ENCODE assay signal across 20 cellular contexts in genomic region chr5:11797132-11797531, GRCh38.
DNase-seq lines count a peak whose midpoint lies in the region; ATAC-seq and TF ChIP-seq lines count a peak whose summit lies in the region.
"Had no signal": no experiment of that assay in that cellular context is flagged by ENCODE, and none has a peak within 500 bp of the region (broad histone marks: within the 10 kb centered on the region; RNA-seq: fewer than 3 reads in every experiment).

No MANE protein-coding gene starts in this region.

- H3K36me3 Mint-ChIP-seq in mesothelial cell of epicardium = no peaks in the 10 kb centered on the region
- no peaks in the 10 kb centered on the region for H3K36me3 Mint-ChIP-seq in stimulated activated effector memory CD8-positive, alpha-beta T cell treated with anti-CD3 and anti-CD28 coated beads, Interleukin-12 subunit alpha, Interleukin-12 subunit beta, amount 100 ng/mL, for 72 hours
- no peaks in the 10 kb centered on the region for H3K36me3 Mint-ChIP-seq in activated T-helper 1 cell treated with anti-CD3 and anti-CD28 coated beads, Interleukin-12 subunit alpha, Interleukin-12 subunit beta, Interleukin-2, Interleukin-4 antibody, amounts not matched to agents 30 ng/mL and 10 ng/mL and 1 ng/mL, durations not matched to agents 14 hours and 24 hours and 36 hours (ENCODE audit: low read depth)

- H3K36me3 ChIP-seq in PC-3 (ENCODE audit: low read depth, low read length) = no peaks in the 10 kb centered on the region
- H3K36me3 ChIP-seq: BLaER1, right lobe of liver had no signal

- H3K9me3 Mint-ChIP-seq in mesothelial cell of epicardium = no peaks in the 10 kb centered on the region
- H3K9me3 Mint-ChIP-seq in stimulated activated effector memory CD8-positive, alpha-beta T cell treated with anti-CD3 and anti-CD28 coated beads, Interleukin-12 subunit alpha, Interleukin-12 subunit beta, amount 100 ng/mL, for 72 hours = peaks cover 8% of the 10 kb centered on the region
- H3K9me3 Mint-ChIP-seq in activated T-helper 1 cell treated with anti-CD3 and anti-CD28 coated beads, Interleukin-12 subunit alpha, Interleukin-12 subunit beta, Interleukin-2, Interleukin-4 antibody, amounts not matched to agents 30 ng/mL and 10 ng/mL and 1 ng/mL, durations not matched to agents 14 hours and 24 hours and 36 hours = no peaks in the 10 kb centered on the region
- H3K9me3 Mint-ChIP-seq: dendritic cell treated with granulocyte-macrophage colony-stimulating factor and Interleukin-4, amounts not matched to agents 40 ng/mL and 50 ng/mL, for 4 days; neural crest cell; T-helper 1 cell treated with Interleukin-12 subunit alpha and Interleukin-12 subunit beta and Interleukin-4 antibody, amounts not matched to agents 30 μg/mL and 1 μg/mL, for 36 hours had no signal

- H3K9me2 ChIP-seq in PC-3 (replicated peaks; ENCODE audit: low read length) = no peaks in the 10 kb centered on the region

- no peaks in the 10 kb centered on the region for H3F3A ChIP-seq in PC-3 (ENCODE audit: low read length, unreplicated experiment)

- no TSS peak for BruUV-seq in PC-3 (replicated peaks; lab: Mats Ljungman, UMichigan)

- CTCF ChIA-PET in PC-3 (lab: Charles Lee) = no interaction called here

- DNase-seq in G401 (ENCODE audit: low spot score) (peak; percentile 87), NCI-H1694 (lab: John Stamatoyannopoulos, UW) (peak; percentile 54), PC-3 (peak; percentile 91), medulla oblongata (ENCODE audit: extremely low spot score) (peak; percentile 40), mesothelial cell of epicardium (ENCODE audit: low spot score in 2 of 2, unreplicated experiment in 2 of 2) (no peak)
- DNase-seq in stimulated activated effector memory CD8-positive, alpha-beta T cell treated with anti-CD3 and anti-CD28 coated beads, Interleukin-12 subunit alpha, Interleukin-12 subunit beta, amount 100 ng/mL, for 72 hours (ENCODE audit: low spot score in 2 of 2) = no peak
- no peak for DNase-seq in activated T-helper 1 cell treated with anti-CD3 and anti-CD28 coated beads, Interleukin-12 subunit alpha, Interleukin-12 subunit beta, Interleukin-2, Interleukin-4 antibody, amounts not matched to agents 30 ng/mL and 10 ng/mL and 1 ng/mL, durations not matched to agents 14 hours and 24 hours and 36 hours (ENCODE audit: low spot score)
- DNase-seq: activated CD4-positive, CD25-positive, alpha-beta regulatory T cell treated with anti-CD3 and anti-CD28 coated beads, Interleukin-2, amount 50 U/mL, for 72 hours; activated CD8-positive, alpha-beta memory T cell treated with anti-CD3 and anti-CD28 coated beads, Interleukin-2, amount 50 U/mL, for 48 hours; activated naive CD4-positive, alpha-beta T cell treated with anti-CD3 and anti-CD28 coated beads for 36 hours; GM23248; NCI-H510A; right lobe of liver; stimulated activated CD4-positive, alpha-beta T cell treated with anti-CD3 and anti-CD28 coated beads, Interleukin-2, amount 100 ng/mL, for 24 hours had no signal

- H3K4me3 Mint-ChIP-seq in mesothelial cell of epicardium = no peak overlapping the region
- H3K4me3 Mint-ChIP-seq in stimulated activated effector memory CD8-positive, alpha-beta T cell treated with anti-CD3 and anti-CD28 coated beads, Interleukin-12 subunit alpha, Interleukin-12 subunit beta, amount 100 ng/mL, for 72 hours = no peak overlapping the region
- no peak overlapping the region for H3K4me3 Mint-ChIP-seq in activated T-helper 1 cell treated with anti-CD3 and anti-CD28 coated beads, Interleukin-12 subunit alpha, Interleukin-12 subunit beta, Interleukin-2, Interleukin-4 antibody, amounts not matched to agents 30 ng/mL and 10 ng/mL and 1 ng/mL, durations not matched to agents 14 hours and 24 hours and 36 hours
- H3K4me3 Mint-ChIP-seq: activated naive CD4-positive, alpha-beta T cell treated with anti-CD3 and anti-CD28 coated beads for 36 hours; dendritic cell treated with granulocyte-macrophage colony-stimulating factor and Interleukin-4, amounts not matched to agents 40 ng/mL and 50 ng/mL, for 4 days; neural crest cell; T-helper 1 cell treated with Interleukin-12 subunit alpha and Interleukin-12 subunit beta and Interleukin-4 antibody, amounts not matched to agents 30 μg/mL and 1 μg/mL, for 36 hours had no signal

- H3K4me2 ChIP-seq in PC-3 (ENCODE audit: low read length) = peak overlapping the region; percentile 31
- H3K4me2 ChIP-seq: BLaER1 had no signal

- H3K4me1 Mint-ChIP-seq in mesothelial cell of epicardium = peaks cover 5% of the 10 kb centered on the region
- no peaks in the 10 kb centered on the region for H3K4me1 Mint-ChIP-seq in stimulated activated effector memory CD8-positive, alpha-beta T cell treated with anti-CD3 and anti-CD28 coated beads, Interleukin-12 subunit alpha, Interleukin-12 subunit beta, amount 100 ng/mL, for 72 hours
- H3K4me1 Mint-ChIP-seq in activated T-helper 1 cell treated with anti-CD3 and anti-CD28 coated beads, Interleukin-12 subunit alpha, Interleukin-12 subunit beta, Interleukin-2, Interleukin-4 antibody, amounts not matched to agents 30 ng/mL and 10 ng/mL and 1 ng/mL, durations not matched to agents 14 hours and 24 hours and 36 hours (ENCODE audit: low read depth) = no peaks in the 10 kb centered on the region

- no peaks in the 10 kb centered on the region for H3K27me3 ChIP-seq in PC-3 (ENCODE audit: low read length)
- H3K27me3 ChIP-seq: BLaER1, right lobe of liver had no signal

- POLR2A ChIA-PET in PC-3 (lab: Charles Lee; ENCODE audit: unreplicated experiment) = no interaction called here

- no peaks in the 10 kb centered on the region for H3K27me3 Mint-ChIP-seq in mesothelial cell of epicardium (ENCODE audit: low read depth)
- H3K27me3 Mint-ChIP-seq in activated T-helper 1 cell treated with anti-CD3 and anti-CD28 coated beads, Interleukin-12 subunit alpha, Interleukin-12 subunit beta, Interleukin-2, Interleukin-4 antibody, amounts not matched to agents 30 ng/mL and 10 ng/mL and 1 ng/mL, durations not matched to agents 14 hours and 24 hours and 36 hours (ENCODE audit: insufficient read depth) = no peaks in the 10 kb centered on the region
- H3K27me3 Mint-ChIP-seq: dendritic cell treated with granulocyte-macrophage colony-stimulating factor and Interleukin-4, amounts not matched to agents 40 ng/mL and 50 ng/mL, for 4 days had no signal

- H3K4me1 ChIP-seq in PC-3 (ENCODE audit: insufficient read depth, low read length) = peaks cover 26% of the 10 kb centered on the region
- H3K4me1 ChIP-seq: BLaER1, right lobe of liver had no signal

- ATAC-seq in PC-3 (0 out of 2 replicates have a peak, but pooled peaks have one; percentile 49), HG03039 (IDR thresholded peaks at IDR 0.05; ENCODE audit: unreplicated experiment) (no peak)
- ATAC-seq in stimulated activated effector memory CD8-positive, alpha-beta T cell treated with anti-CD3 and anti-CD28 coated beads, Interleukin-12 subunit alpha, Interleukin-12 subunit beta, amount 100 ng/mL, for 72 hours = no peak
- ATAC-seq: Panc1, right lobe of liver had no signal

- H4K20me1 ChIP-seq in PC-3 (ENCODE audit: low read length) = no peaks in the 10 kb centered on the region
- H4K20me1 ChIP-seq: BLaER1 had no signal

- intact Hi-C loops in PC-3 (cut with micrococcal nuclease) = no loop called here
- intact Hi-C loops in activated T-helper 1 cell treated with anti-CD3 and anti-CD28 coated beads, Interleukin-12 subunit alpha, Interleukin-12 subunit beta, Interleukin-2, Interleukin-4 antibody, amounts not matched to agents 30 ng/mL and 10 ng/mL and 1 ng/mL, durations not matched to agents 14 hours and 24 hours and 36 hours (cut with micrococcal nuclease) = no loop called here

- H3K27ac ChIP-seq in PC-3 (ENCODE audit: low read length) = peak overlapping the region; percentile 4; the same call in 1 of the 2 replicates
- H3K27ac ChIP-seq: BLaER1, GM23248, right lobe of liver had no signal

- no peak overlapping the region for H2AFZ ChIP-seq in PC-3 (ENCODE audit: low read length)
- H2AFZ ChIP-seq: GM23248 had no signal

- no peak overlapping the region for H3K27ac Mint-ChIP-seq in mesothelial cell of epicardium
- H3K27ac Mint-ChIP-seq in stimulated activated effector memory CD8-positive, alpha-beta T cell treated with anti-CD3 and anti-CD28 coated beads, Interleukin-12 subunit alpha, Interleukin-12 subunit beta, amount 100 ng/mL, for 72 hours = no peak overlapping the region
- H3K27ac Mint-ChIP-seq in activated T-helper 1 cell treated with anti-CD3 and anti-CD28 coated beads, Interleukin-12 subunit alpha, Interleukin-12 subunit beta, Interleukin-2, Interleukin-4 antibody, amounts not matched to agents 30 ng/mL and 10 ng/mL and 1 ng/mL, durations not matched to agents 14 hours and 24 hours and 36 hours = no peak overlapping the region
- H3K27ac Mint-ChIP-seq: activated naive CD4-positive, alpha-beta T cell treated with anti-CD3 and anti-CD28 coated beads for 36 hours; dendritic cell treated with granulocyte-macrophage colony-stimulating factor and Interleukin-4, amounts not matched to agents 40 ng/mL and 50 ng/mL, for 4 days; T-helper 1 cell treated with Interleukin-12 subunit alpha and Interleukin-12 subunit beta and Interleukin-4 antibody, amounts not matched to agents 30 μg/mL and 1 μg/mL, for 36 hours had no signal

- H3K9ac ChIP-seq in PC-3 (ENCODE audit: low read length) = no peak overlapping the region
- H3K9ac ChIP-seq: BLaER1, GM23248 had no signal

- in situ Hi-C loops in G401 (cut with HindIII; ENCODE audit: low sequenced_read_pairs) = no loop called here

- no peak overlapping the region for H3K4me3 ChIP-seq in PC-3 (ENCODE audit: low read length)
- H3K4me3 ChIP-seq: BLaER1, GM23248, right lobe of liver had no signal

- H3K79me2 ChIP-seq in PC-3 (ENCODE audit: low read length) = no peaks in the 10 kb centered on the region

- H3K9me3 ChIP-seq in PC-3 (ENCODE audit: low read length) = no peaks in the 10 kb centered on the region
- H3K9me3 ChIP-seq: BLaER1, right lobe of liver had no signal

- peak; percentile 42 for TF ChIP-seq CTCF in PC-3 (conservative IDR thresholded peaks at IDR 0.05; ENCODE audit: low read depth, low read length)
- TF ChIP-seq CTCF in mesothelial cell of epicardium (IDR thresholded peaks at IDR 0.05; ENCODE audit: unreplicated experiment) = no peak

Comparison
In these comparisons a context has a peak if more than half of its experiments do, and no peak if none do; other contexts are left out.
1. DNase-seq: peak in G401 (single experiment), NCI-H1694 (single experiment), PC-3 (single experiment) and medulla oblongata (single experiment); none in mesothelial cell of epicardium (0 of 2), stimulated activated effector memory CD8-positive, alpha-beta T cell treated with anti-CD3 and anti-CD28 coated beads, Interleukin-12 subunit alpha, Interleukin-12 subunit beta, amount 100 ng/mL, for 72 hours (0 of 2) and activated T-helper 1 cell treated with anti-CD3 and anti-CD28 coated beads, Interleukin-12 subunit alpha, Interleukin-12 subunit beta, Interleukin-2, Interleukin-4 antibody, amounts not matched to agents 30 ng/mL and 10 ng/mL and 1 ng/mL, durations not matched to agents 14 hours and 24 hours and 36 hours (single experiment).